In genomic region chr9:126471084-126471611, GRCh38 we compare ENCODE assay signal across 9 cellular contexts.
DNase-seq lines count a peak whose midpoint lies in the region; ATAC-seq and TF ChIP-seq lines count a peak whose summit lies in the region.
"Had no signal": no experiment of that assay in that cellular context is flagged by ENCODE, and none has a peak within 500 bp of the region (broad histone marks: within the 10 kb centered on the region; RNA-seq: fewer than 3 reads in every experiment).

No MANE protein-coding gene starts in this region.

- H3K4me3 Mint-ChIP-seq in WTC11, result no peak overlapping the region
- peak overlapping the region; percentile 75 to 85 (median 82) for H3K4me3 Mint-ChIP-seq in naive thymus-derived CD4-positive, alpha-beta T cell
- peak overlapping the region; percentile 65 for H3K4me3 Mint-ChIP-seq in stimulated activated naive CD8-positive, alpha-beta T cell treated with anti-CD3 and anti-CD28 coated beads, Interleukin-15, Interleukin-2, amounts not matched to agents 100 ng/mL and 50 ng/mL, for 24 hours

- H3K27ac ChIP-seq in brain microvascular endothelial cell, result peak overlapping the region; percentile 0
- peak overlapping the region; percentile 40 for H3K27ac ChIP-seq in naive thymus-derived CD4-positive, alpha-beta T cell (ENCODE audit: low read depth, low read length)

- H3K27me3 Mint-ChIP-seq in WTC11 (ENCODE audit: low read depth), result no peaks in the 10 kb centered on the region
- peaks cover 0 to 58% (median 0%) of the 10 kb centered on the region in 5 donors for H3K27me3 Mint-ChIP-seq in naive thymus-derived CD4-positive, alpha-beta T cell
- peaks cover 19% of the 10 kb centered on the region for H3K27me3 Mint-ChIP-seq in stimulated activated naive CD8-positive, alpha-beta T cell treated with anti-CD3 and anti-CD28 coated beads, Interleukin-15, Interleukin-2, amounts not matched to agents 100 ng/mL and 50 ng/mL, for 24 hours

- intact Hi-C loops in naive thymus-derived CD4-positive, alpha-beta T cell (cut with micrococcal nuclease), result loop anchor here (1.0 to 5.0 kb wide), 6 partner anchors 20 to 144 kb away; partner anchors contain the start of gene MVB12B (in 1 of the 2)

- no peaks in the 10 kb centered on the region for H3K36me3 ChIP-seq in brain microvascular endothelial cell (replicated peaks)
- no peaks in the 10 kb centered on the region for H3K36me3 ChIP-seq in naive thymus-derived CD4-positive, alpha-beta T cell (ENCODE audit: control insufficient read depth in 2 of 3, insufficient read depth in 3 of 3, low read length in 3 of 3)

- no peaks in the 10 kb centered on the region for H3K27me3 ChIP-seq in brain microvascular endothelial cell (replicated peaks)
- H3K27me3 ChIP-seq in naive thymus-derived CD4-positive, alpha-beta T cell (ENCODE audit: control insufficient read depth in 2 of 2, insufficient read depth in 2 of 2, low read length in 2 of 2), result no peaks in the 10 kb centered on the region

- H3K36me3 Mint-ChIP-seq in WTC11, result no peaks in the 10 kb centered on the region; the same call in 1 of the 2 replicates
- H3K36me3 Mint-ChIP-seq in naive thymus-derived CD4-positive, alpha-beta T cell, result peaks cover 0 to 12% (median 0%) of the 10 kb centered on the region in 5 donors
- peaks cover 9% of the 10 kb centered on the region for H3K36me3 Mint-ChIP-seq in stimulated activated naive CD8-positive, alpha-beta T cell treated with anti-CD3 and anti-CD28 coated beads, Interleukin-15, Interleukin-2, amounts not matched to agents 100 ng/mL and 50 ng/mL, for 24 hours (ENCODE audit: low read depth)

- H3K9me3 Mint-ChIP-seq in WTC11, result no peaks in the 10 kb centered on the region
- H3K9me3 Mint-ChIP-seq in naive thymus-derived CD4-positive, alpha-beta T cell, result no peaks in the 10 kb centered on the region
- no peaks in the 10 kb centered on the region for H3K9me3 Mint-ChIP-seq in stimulated activated naive CD8-positive, alpha-beta T cell treated with anti-CD3 and anti-CD28 coated beads, Interleukin-15, Interleukin-2, amounts not matched to agents 100 ng/mL and 50 ng/mL, for 24 hours

- TF ChIP-seq CTCF in WTC11 (IDR thresholded peaks at IDR 0.05), result no peak
- TF ChIP-seq CTCF in brain microvascular endothelial cell (IDR thresholded peaks at IDR 0.05; ENCODE audit: low read depth, low read length, missing control alignments), result no peak

- DNase-seq in GM04503 (ENCODE audit: low read depth) (peak; percentile 15), WTC11 (ENCODE audit: low spot score) (no peak), brain microvascular endothelial cell (no peak)
- peak; percentile 39 to 80 (median 66) for DNase-seq in naive thymus-derived CD4-positive, alpha-beta T cell

- peak; percentile 79 for ATAC-seq in HG03432 (IDR thresholded peaks at IDR 0.05; ENCODE audit: unreplicated experiment)
- 0 out of 2 replicates have a peak, but pooled peaks have one; percentile 21 for ATAC-seq in WTC11
- ATAC-seq in naive thymus-derived CD4-positive, alpha-beta T cell, result peak; percentile 90
- ATAC-seq in HG03039 (IDR thresholded peaks at IDR 0.05; ENCODE audit: unreplicated experiment), result no peak
- no peak for ATAC-seq in HG03469 (IDR thresholded peaks at IDR 0.05; ENCODE audit: unreplicated experiment)
- ATAC-seq: HCT116 had no signal

- no peak overlapping the region for H3K4me3 ChIP-seq in brain microvascular endothelial cell (ENCODE audit: low read depth, low read length)
- peak overlapping the region; percentile 6 for H3K4me3 ChIP-seq in naive thymus-derived CD4-positive, alpha-beta T cell (ENCODE audit: low read length)

- in situ Hi-C loops in brain microvascular endothelial cell (cut with HindIII; ENCODE audit: low pct_ligation_motif_present, low sequenced_read_pairs), result no loop called here

- peaks cover 51 to 61% of the 10 kb centered on the region in 2 donors for H3K4me1 ChIP-seq in naive thymus-derived CD4-positive, alpha-beta T cell (ENCODE audit: control insufficient read depth in 2 of 2, insufficient read depth in 2 of 2, low read length in 2 of 2)

- CTCF ChIA-PET in WTC11 (lab: Charles Lee), result interaction anchor here (1.1 to 3.2 kb wide), 4 partner anchors 10 to 29 kb away, joined by 3 to 23 read pairs (median 13); no protein-coding TSS in a partner anchor
- CTCF ChIA-PET in naive thymus-derived CD4-positive, alpha-beta T cell (lab: Charles Lee), result interaction anchor here (1.2 kb wide), 2 partner anchors 19 to 72 kb away, joined by 3 read pairs; no protein-coding TSS in a partner anchor

- no peaks in the 10 kb centered on the region for H3K9me3 ChIP-seq in naive thymus-derived CD4-positive, alpha-beta T cell (ENCODE audit: control insufficient read depth in 2 of 3, low read length in 3 of 3)

- peak overlapping the region; percentile 58 for H3K27ac Mint-ChIP-seq in WTC11
- peak overlapping the region; percentile 76 to 94 (median 88) for H3K27ac Mint-ChIP-seq in naive thymus-derived CD4-positive, alpha-beta T cell
- peak overlapping the region; percentile 83 for H3K27ac Mint-ChIP-seq in stimulated activated naive CD8-positive, alpha-beta T cell treated with anti-CD3 and anti-CD28 coated beads, Interleukin-15, Interleukin-2, amounts not matched to agents 100 ng/mL and 50 ng/mL, for 24 hours

- POLR2A ChIA-PET in WTC11 (lab: Charles Lee), result interaction anchor here (0.6 kb wide), 1 partner anchor 1106 kb away, joined by 4 read pairs; no protein-coding TSS in a partner anchor
- POLR2A ChIA-PET in naive thymus-derived CD4-positive, alpha-beta T cell (lab: Charles Lee), result interaction anchor here (0.7 to 2.6 kb wide), 4 partner anchors 9 to 34 kb away, joined by 3 to 13 read pairs (median 4); no protein-coding TSS in a partner anchor

- peaks cover 30% of the 10 kb centered on the region for H3K4me1 Mint-ChIP-seq in WTC11
- H3K4me1 Mint-ChIP-seq in naive thymus-derived CD4-positive, alpha-beta T cell, result peaks cover 56 to 83% (median 75%) of the 10 kb centered on the region in 7 donors
- H3K4me1 Mint-ChIP-seq in stimulated activated naive CD8-positive, alpha-beta T cell treated with anti-CD3 and anti-CD28 coated beads, Interleukin-15, Interleukin-2, amounts not matched to agents 100 ng/mL and 50 ng/mL, for 24 hours (ENCODE audit: low read depth), result peaks cover 77% of the 10 kb centered on the region

TF ChIP-seq in WTC11, 78 proteins besides CTCF, POLR2A, EP300 and RAD21 (continues in another document):
- no peak for TF ChIP-seq ZSCAN18 (CRISPR knock-in tag; IDR thresholded peaks at IDR 0.05)
- TF ChIP-seq EMX1 (CRISPR knock-in tag; IDR thresholded peaks at IDR 0.05), result no peak
- no peak for TF ChIP-seq NFATC4 (CRISPR knock-in tag; IDR thresholded peaks at IDR 0.05)
- no peak for TF ChIP-seq OVOL2 (CRISPR knock-in tag; IDR thresholded peaks at IDR 0.05; ENCODE audit: borderline replicate concordance)
- no peak for TF ChIP-seq ZNF219 (CRISPR knock-in tag; IDR thresholded peaks at IDR 0.05; ENCODE audit: borderline replicate concordance)
- no peak for TF ChIP-seq AR (CRISPR knock-in tag; IDR thresholded peaks at IDR 0.05)
- no peak for TF ChIP-seq ZNF263 (CRISPR knock-in tag; IDR thresholded peaks at IDR 0.05; ENCODE audit: low read depth)
- no peak for TF ChIP-seq FOXP1 (CRISPR knock-in tag; IDR thresholded peaks at IDR 0.05; ENCODE audit: borderline replicate concordance)
- no peak for TF ChIP-seq RORB (CRISPR knock-in tag; IDR thresholded peaks at IDR 0.05)
- no peak for TF ChIP-seq E2F5 (CRISPR knock-in tag; IDR thresholded peaks at IDR 0.05)
- no peak for TF ChIP-seq TP53 (CRISPR knock-in tag; IDR thresholded peaks at IDR 0.05)

Comparison
In these comparisons a context has a peak if more than half of its experiments do, and no peak if none do; other contexts are left out.
1. DNase-seq: peak in GM04503 (single experiment) and naive thymus-derived CD4-positive, alpha-beta T cell (9 of 9); none in WTC11 (single experiment) and brain microvascular endothelial cell (single experiment).
2. ATAC-seq: peak in HG03432 (single experiment), WTC11 (single experiment) and naive thymus-derived CD4-positive, alpha-beta T cell (single experiment); none in HG03039 (single experiment) and HG03469 (single experiment).
3. Peak in every context shown above with its lines, with median percentiles within 50 percentile points of each other: H3K27ac Mint-ChIP-seq.